ENCODE assay signal across 1 cellular context in genomic region chr12:20757-21156, GRCh38.
TF ChIP-seq lines count a peak whose summit lies in the region.

No MANE protein-coding gene starts in this region.

TF ChIP-seq in HepG2, 621 proteins besides CTCF, POLR2A, EP300 and RAD21 (continued from another document and continues in another):
- TF ChIP-seq DMTF1 (CRISPR knock-in tag; IDR thresholded peaks at IDR 0.05) (no peak), ZNF577 (CRISPR knock-in tag; IDR thresholded peaks at IDR 0.05; ENCODE audit: borderline replicate concordance, low read depth) (no peak), NR2F2 (IDR thresholded peaks at IDR 0.05; ENCODE audit: borderline replicate concordance, low read depth) (no peak; the same call in 1 of the 2 replicates), GLMP (CRISPR knock-in tag; IDR thresholded peaks at IDR 0.05; ENCODE audit: borderline replicate concordance) (no peak), SRSF9 (IDR thresholded peaks at IDR 0.05; ENCODE audit: borderline replicate concordance, insufficient read depth, low read depth, low read length, poor library complexity, severe bottlenecking) (no peak), ZNF841 (CRISPR knock-in tag; IDR thresholded peaks at IDR 0.05; ENCODE audit: borderline replicate concordance) (no peak), GABPB1 (CRISPR knock-in tag; IDR thresholded peaks at IDR 0.05) (no peak; the same call in 1 of the 2 replicates), GATAD2A (CRISPR knock-in tag; IDR thresholded peaks at IDR 0.05) (peak; percentile 76), AGO2 (optimal IDR thresholded peaks at IDR 0.05; ENCODE audit: low read depth, low read length) (no peak), SPEN (CRISPR knock-in tag; IDR thresholded peaks at IDR 0.05; ENCODE audit: low read depth) (peak; percentile 79), PPARG (CRISPR knock-in tag; conservative IDR thresholded peaks at IDR 0.05) (0 out of 2 replicates have a peak, but pooled peaks have one; percentile 9), CHCHD3 (CRISPR knock-in tag; IDR thresholded peaks at IDR 0.05) (no peak), ZEB1 (IDR thresholded peaks at IDR 0.05; ENCODE audit: insufficient replicate concordance, low read depth) (no peak), ZBTB40 (IDR thresholded peaks at IDR 0.05) (no peak), ZBTB40 (CRISPR knock-in tag; IDR thresholded peaks at IDR 0.05) (peak; percentile 35; the same call in 1 of the 2 replicates), SAFB2 (CRISPR knock-in tag; IDR thresholded peaks at IDR 0.05; ENCODE audit: borderline replicate concordance, low read depth) (no peak), ZXDC (CRISPR knock-in tag; IDR thresholded peaks at IDR 0.05) (no peak), RXRA (CRISPR knock-in tag; IDR thresholded peaks at IDR 0.05) (0 out of 2 replicates have a peak, but pooled peaks have one; percentile 39), ZNF343 (CRISPR knock-in tag; IDR thresholded peaks at IDR 0.05) (no peak), MTF2 (CRISPR knock-in tag; IDR thresholded peaks at IDR 0.05; ENCODE audit: borderline replicate concordance) (no peak), ZBTB1 (CRISPR knock-in tag; IDR thresholded peaks at IDR 0.05; ENCODE audit: borderline replicate concordance) (no peak), GFI1 (CRISPR knock-in tag; IDR thresholded peaks at IDR 0.05; ENCODE audit: borderline replicate concordance) (no peak), THAP11 (CRISPR knock-in tag; IDR thresholded peaks at IDR 0.05) (peak; percentile 63; the same call in 1 of the 2 replicates), NBN (conservative IDR thresholded peaks at IDR 0.05) (no peak), CAMTA2 (CRISPR knock-in tag; IDR thresholded peaks at IDR 0.05; ENCODE audit: borderline replicate concordance) (no peak), CBX5 (CRISPR knock-in tag; IDR thresholded peaks at IDR 0.05; ENCODE audit: borderline replicate concordance) (no peak; the same call in 1 of the 2 replicates), MYPOP (CRISPR knock-in tag; IDR thresholded peaks at IDR 0.05) (0 out of 2 replicates have a peak, but pooled peaks have one; percentile 52), HBP1 (CRISPR knock-in tag; IDR thresholded peaks at IDR 0.05; ENCODE audit: low read depth) (no peak), ZNF335 (CRISPR knock-in tag; IDR thresholded peaks at IDR 0.05) (no peak), GABPA (IDR thresholded peaks at IDR 0.05; ENCODE audit: low read depth, low read length) (no peak), GABPA (CRISPR knock-in tag; IDR thresholded peaks at IDR 0.05; ENCODE audit: low read depth) (no peak), KLF6 (CRISPR knock-in tag; IDR thresholded peaks at IDR 0.05) (0 out of 2 replicates have a peak, but pooled peaks have one; percentile 49), ZNF33A (CRISPR knock-in tag; IDR thresholded peaks at IDR 0.05; ENCODE audit: borderline replicate concordance) (no peak), RFX1 (IDR thresholded peaks at IDR 0.05) (no peak), REXO4 (CRISPR knock-in tag; IDR thresholded peaks at IDR 0.05; ENCODE audit: borderline replicate concordance) (no peak), ZNF850 (CRISPR knock-in tag; conservative IDR thresholded peaks at IDR 0.05) (no peak), ZNF501 (CRISPR knock-in tag; IDR thresholded peaks at IDR 0.05) (0 out of 2 replicates have a peak, but pooled peaks have one; percentile 26), NFE2L1 (CRISPR knock-in tag; IDR thresholded peaks at IDR 0.05; ENCODE audit: borderline replicate concordance) (no peak), ZBTB37 (CRISPR knock-in tag; IDR thresholded peaks at IDR 0.05) (no peak), MLLT10 (CRISPR knock-in tag; IDR thresholded peaks at IDR 0.05) (no peak), ETV5 (CRISPR knock-in tag; IDR thresholded peaks at IDR 0.05; ENCODE audit: borderline replicate concordance) (peak; percentile 31; the same call in 1 of the 2 replicates), CREBL2 (CRISPR knock-in tag; IDR thresholded peaks at IDR 0.05; ENCODE audit: borderline replicate concordance) (no peak), MAFF (IDR thresholded peaks at IDR 0.05; ENCODE audit: low read depth, low read length) (no peak; the same call in 1 of the 2 replicates)
